31 cellular contexts compared by ENCODE assay signal in genomic region chr17:36844013-36844412, GRCh38.
"Had no signal": no experiment of that assay in that cellular context is flagged by ENCODE, and none has a peak within 500 bp of the region (broad histone marks: within the 10 kb centered on the region; RNA-seq: fewer than 3 reads in every experiment).

No MANE protein-coding gene starts in this region.

- H3K4me1 ChIP-seq: ascending aorta, Peyer's patch had no signal

- ATAC-seq: PC-3, SK-N-SH treated with all-trans-retinoic acid at 6 μM for 48 hours, T-cell, T-helper 17 cell had no signal

- H3K4me1 Mint-ChIP-seq: activated B cell treated with CpG ODN at 0.5 μM for 24 hours; activated naive CD4-positive, alpha-beta T cell treated with anti-CD3 and anti-CD28 coated beads, Interleukin-2, amount 10 ng/mL, durations not matched to agents 7 days and 5 days; central memory CD8-positive, alpha-beta T cell; T-cell; T-helper 17 cell had no signal

- H3K27ac Mint-ChIP-seq: activated B cell treated with CpG ODN at 0.5 μM for 24 hours; activated naive CD4-positive, alpha-beta T cell treated with anti-CD3 and anti-CD28 coated beads, Interleukin-2, amount 10 ng/mL, durations not matched to agents 7 days and 5 days; activated naive CD8-positive, alpha-beta T cell; activated T-helper 1 cell treated with anti-CD3 and anti-CD28 coated beads, Interleukin-12 subunit alpha, Interleukin-12 subunit beta, Interleukin-2, Interleukin-4 antibody, amounts not matched to agents 30 ng/mL and 10 ng/mL and 1 ng/mL, durations not matched to agents 14 hours and 24 hours and 36 hours; T-cell; T-helper 17 cell had no signal

- H3K36me3 Mint-ChIP-seq: activated naive CD4-positive, alpha-beta T cell treated with anti-CD3 and anti-CD28 coated beads, Interleukin-2, amount 10 ng/mL, durations not matched to agents 7 days and 5 days; activated naive CD8-positive, alpha-beta T cell; T-cell had no signal

- H3K4me3 ChIP-seq: ascending aorta, cardiac muscle cell, Peyer's patch had no signal

- H3K27ac ChIP-seq: ascending aorta, cardiac muscle cell, KMS-11, Peyer's patch, VCaP had no signal

- H3K27me3 ChIP-seq: ascending aorta, cardiac muscle cell, Peyer's patch had no signal

- H3K9me3 ChIP-seq: Peyer's patch had no signal

- H3K9me3 Mint-ChIP-seq: activated B cell treated with CpG ODN at 0.5 μM for 24 hours; activated naive CD4-positive, alpha-beta T cell treated with anti-CD3 and anti-CD28 coated beads, Interleukin-2, amount 10 ng/mL, durations not matched to agents 7 days and 5 days; central memory CD8-positive, alpha-beta T cell had no signal

- H3K4me2 ChIP-seq: KMS-11 had no signal

- DNase-seq: activated B cell treated with CpG ODN at 0.5 μM for 24 hours; activated CD4-positive, alpha-beta T cell treated with anti-CD3 and anti-CD28 coated beads for 48 hours; activated CD4-positive, CD25-positive, alpha-beta regulatory T cell treated with anti-CD3 and anti-CD28 coated beads, Interleukin-2, amount 50 U/mL, for 72 hours; activated CD8-positive, alpha-beta memory T cell treated with anti-CD3 and anti-CD28 coated beads, Interleukin-2, amount 50 U/mL, for 4 hours; activated effector memory CD4-positive, alpha-beta T cell treated with Interleukin-2 at 50 U/mL for 16 hours; activated naive CD4-positive, alpha-beta T cell treated with anti-CD3 and anti-CD28 coated beads, Interleukin-2, amount 10 ng/mL, durations not matched to agents 7 days and 5 days; activated T-cell treated with anti-CD3 and anti-CD28 coated beads for 4 hours; activated T-cell treated with anti-CD3 and anti-CD28 coated beads, Interleukin-2, amount 50 U/mL, for 4 hours; amygdala; MM.1S; MV-4-11; NCI-H1092; NCI-H1436 treated with DMSO at 0.1 percent for 48 hours; NCI-H1694 treated with DMSO at 0.1 percent for 48 hours; NCI-H2029; NCI-H345; NCI-H524 treated with DMSO at 0.1 percent for 48 hours; PC-3; Peyer's patch; RPMI8226; SHP77 treated with DMSO at 0.1 percent for 48 hours; T-cell; T-helper 17 cell had no signal

- H3K4me3 Mint-ChIP-seq: activated B cell treated with CpG ODN at 0.5 μM for 24 hours; activated naive CD4-positive, alpha-beta T cell treated with anti-CD3 and anti-CD28 coated beads, Interleukin-2, amount 10 ng/mL, durations not matched to agents 7 days and 5 days; activated naive CD8-positive, alpha-beta T cell; activated T-cell treated with anti-CD3 and anti-CD28 coated beads, Interleukin-2, amount 50 U/mL, for 4 hours; activated T-helper 1 cell treated with anti-CD3 and anti-CD28 coated beads, Interleukin-12 subunit alpha, Interleukin-12 subunit beta, Interleukin-2, Interleukin-4 antibody, amounts not matched to agents 30 ng/mL and 10 ng/mL and 1 ng/mL, durations not matched to agents 14 hours and 24 hours and 36 hours; central memory CD8-positive, alpha-beta T cell; T-cell; T-helper 17 cell had no signal

- H3K36me3 ChIP-seq: ascending aorta, cardiac muscle cell, Peyer's patch had no signal

- H3K9ac ChIP-seq: KMS-11 had no signal
